8 cellular contexts compared by ENCODE assay signal in the genomic region with DNA sequence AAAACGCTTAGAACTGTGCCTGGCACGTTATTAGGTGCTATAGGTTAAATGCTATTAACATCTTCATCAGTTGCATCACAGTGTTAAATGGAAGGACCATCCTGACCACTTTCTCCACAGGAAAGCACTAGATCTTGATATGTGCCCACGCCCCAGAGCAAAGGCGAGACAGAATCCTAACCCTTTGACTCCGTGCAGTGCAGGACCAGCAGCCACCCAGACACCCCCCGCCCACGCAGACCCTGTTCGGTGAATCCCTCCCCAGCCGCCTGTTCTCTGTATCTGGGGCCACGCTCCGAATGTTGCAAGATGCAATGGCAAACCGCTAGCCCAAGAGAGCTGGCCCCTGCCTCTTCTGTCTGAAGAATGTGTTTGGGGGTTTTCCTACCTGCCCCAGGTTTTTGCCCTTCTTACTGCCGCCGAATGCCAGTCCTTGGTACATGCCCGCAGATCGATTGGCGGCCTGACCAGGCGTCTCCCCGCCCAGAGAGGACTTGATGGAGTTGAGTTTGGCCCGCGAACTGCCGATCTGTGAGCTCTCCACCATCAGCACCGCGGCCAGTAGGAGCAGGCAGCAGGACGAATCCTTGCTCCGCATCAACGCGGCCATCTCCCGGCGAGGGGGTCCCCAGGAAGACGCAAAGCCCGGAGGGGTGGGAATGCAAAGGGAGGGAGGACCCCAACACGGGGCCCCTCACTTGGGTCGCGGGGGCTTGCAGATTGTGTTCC. TPM values are rescaled to one million over a fixed set of nuclear protein-coding genes. Genes with fewer than 3 reads are reported as not detected.
DNase-seq lines count a peak whose midpoint lies in the region; ATAC-seq, FAIRE-seq and TF ChIP-seq lines count a peak whose summit lies in the region.

No MANE protein-coding gene starts in this region.

- DNase-seq in AG04450 (ENCODE audit: low read depth, low spot score) (no peak), dermis blood vessel endothelial cell (peak; percentile 38), DMS153 treated with DMSO at 0.1 percent for 48 hours (lab: John Stamatoyannopoulos, UW; ENCODE audit: unreplicated experiment) (no peak), GM12892 (ENCODE audit: insufficient read length) (no peak), PC-3 (no peak)

- TF ChIP-seq CTCF in AG04450 (IDR thresholded peaks at IDR 0.05; ENCODE audit: low read depth, low read length) (no peak), PC-3 (conservative IDR thresholded peaks at IDR 0.05; ENCODE audit: low read depth, low read length) (no peak)

- no peaks in the 10 kb centered on the region for H3K9me2 ChIP-seq in PC-3 (replicated peaks; ENCODE audit: low read length)

- no peaks in the 10 kb centered on the region for H4K20me1 ChIP-seq in PC-3 (ENCODE audit: low read length)

- peak overlapping the region; percentile 50 for H3K4me3 ChIP-seq in AG04450 (ENCODE audit: low read depth, low read length)
- peak overlapping the region; percentile 48 for H3K4me3 ChIP-seq in HUES6 (ENCODE audit: low read depth, low read length)
- H3K4me3 ChIP-seq in muscle layer of colon (ENCODE audit: low read depth in 1 of 2, low read length in 2 of 2): peak overlapping the region; percentile 50 to 73
- no peak overlapping the region for H3K4me3 ChIP-seq in PC-3 (ENCODE audit: low read length)

- intact Hi-C loops in PC-3 (cut with micrococcal nuclease): no loop called here

- H3K27me3 ChIP-seq in AG04450 (ENCODE audit: control insufficient read depth, insufficient read depth, low read length) (peaks cover 41% of the 10 kb centered on the region), HUES6 (ENCODE audit: control insufficient read depth, insufficient read depth, low read length) (peaks cover 71% of the 10 kb centered on the region), muscle layer of colon (ENCODE audit: control insufficient read depth in 1 of 2, insufficient read depth in 2 of 2, low read length in 2 of 2) (peaks cover 10 to 38% of the 10 kb centered on the region in 2 donors), PC-3 (ENCODE audit: low read length) (peaks cover 60% of the 10 kb centered on the region)

- CTCF ChIA-PET in AG04450 (lab: Charles Lee): interaction anchor here (2.1 to 2.9 kb wide), 2 partner anchors 16 to 148 kb away, joined by 7 to 12 read pairs; no protein-coding TSS in a partner anchor
- CTCF ChIA-PET in PC-3 (lab: Charles Lee): no interaction called here

- no peak for TF ChIP-seq POLR2A in GM12892 (IDR thresholded peaks at IDR 0.05; ENCODE audit: low read depth, low read length)

- no peaks in the 10 kb centered on the region for H3K79me2 ChIP-seq in PC-3 (ENCODE audit: low read length)

- H3K4me2 ChIP-seq in PC-3 (ENCODE audit: low read length): no peak overlapping the region

- H3K4me1 ChIP-seq in HUES6 (ENCODE audit: control insufficient read depth, insufficient read depth, low read length): peaks cover 20% of the 10 kb centered on the region; the same call in 1 of the 2 replicates
- H3K4me1 ChIP-seq in muscle layer of colon (ENCODE audit: insufficient read depth, low read length): peaks cover 22% of the 10 kb centered on the region
- H3K4me1 ChIP-seq in PC-3 (ENCODE audit: insufficient read depth, low read length): no peaks in the 10 kb centered on the region

- H3K27ac ChIP-seq in AG04450 (ENCODE audit: low read depth, low read length): no peak overlapping the region
- H3K27ac ChIP-seq in HUES6 (ENCODE audit: low read depth, low read length): no peak overlapping the region
- peak overlapping the region; percentile 56 for H3K27ac ChIP-seq in muscle layer of colon (ENCODE audit: low read depth, low read length)
- no peak overlapping the region for H3K27ac ChIP-seq in PC-3 (ENCODE audit: low read length)

- POLR2A ChIA-PET in AG04450 (lab: Yijun Ruan, JAX) (no interaction called here), PC-3 (lab: Charles Lee; ENCODE audit: unreplicated experiment) (no interaction called here)

- no peak overlapping the region for H2AFZ ChIP-seq in PC-3 (ENCODE audit: low read length)

- no peaks in the 10 kb centered on the region for H3F3A ChIP-seq in PC-3 (ENCODE audit: low read length, unreplicated experiment)

- no peaks in the 10 kb centered on the region; the same call in 1 of the 2 replicates for H3K9me3 ChIP-seq in AG04450 (ENCODE audit: control insufficient read depth, insufficient read depth, low read length)
- H3K9me3 ChIP-seq in HUES6 (ENCODE audit: control insufficient read depth, insufficient read depth, low read depth, low read length): no peaks in the 10 kb centered on the region
- H3K9me3 ChIP-seq in muscle layer of colon (ENCODE audit: low read length): no peaks in the 10 kb centered on the region
- no peaks in the 10 kb centered on the region for H3K9me3 ChIP-seq in PC-3 (ENCODE audit: low read length)

- H3K36me3 ChIP-seq in HUES6 (ENCODE audit: control insufficient read depth, insufficient read depth, low read length): no peaks in the 10 kb centered on the region
- no peaks in the 10 kb centered on the region for H3K36me3 ChIP-seq in muscle layer of colon (ENCODE audit: insufficient read depth, low read length)
- H3K36me3 ChIP-seq in PC-3 (ENCODE audit: low read depth, low read length): no peaks in the 10 kb centered on the region

- BruUV-seq in PC-3 (replicated peaks; lab: Mats Ljungman, UMichigan): no TSS peak

- H3K9ac ChIP-seq in HUES6 (ENCODE audit: low read length): no peak overlapping the region
- H3K9ac ChIP-seq in muscle layer of colon (ENCODE audit: low read length): no peak overlapping the region
- H3K9ac ChIP-seq in PC-3 (ENCODE audit: low read length): no peak overlapping the region

- no peak for FAIRE-seq in GM12892 (lab: Jason Lieb, UNC)

- ATAC-seq in GM18909 (IDR thresholded peaks at IDR 0.05; ENCODE audit: poor library complexity, unreplicated experiment) (no peak), PC-3 (no peak)

RNA-seq across cellular contexts. Expression of gene DKK2, which starts 1.0 kb away (rescaled TPM):
- polyA plus RNA-seq in AG04450 (2011; rRNA removed): 0.74 and 0.83 TPM in 2 replicates
- 0.78 and 3.3 TPM in 2 replicates for polyA minus RNA-seq in AG04450 (2011; rRNA and poly(A)+ RNA removed)
- total RNA-seq in dermis blood vessel endothelial cell (not detected in 2 replicates), PC-3 (2014; rRNA removed) (not detected in 2 replicates)
- polyA plus RNA-seq in GM12892 (2012; ENCODE audit: missing spikeins): not detected
